In the genomic region with DNA sequence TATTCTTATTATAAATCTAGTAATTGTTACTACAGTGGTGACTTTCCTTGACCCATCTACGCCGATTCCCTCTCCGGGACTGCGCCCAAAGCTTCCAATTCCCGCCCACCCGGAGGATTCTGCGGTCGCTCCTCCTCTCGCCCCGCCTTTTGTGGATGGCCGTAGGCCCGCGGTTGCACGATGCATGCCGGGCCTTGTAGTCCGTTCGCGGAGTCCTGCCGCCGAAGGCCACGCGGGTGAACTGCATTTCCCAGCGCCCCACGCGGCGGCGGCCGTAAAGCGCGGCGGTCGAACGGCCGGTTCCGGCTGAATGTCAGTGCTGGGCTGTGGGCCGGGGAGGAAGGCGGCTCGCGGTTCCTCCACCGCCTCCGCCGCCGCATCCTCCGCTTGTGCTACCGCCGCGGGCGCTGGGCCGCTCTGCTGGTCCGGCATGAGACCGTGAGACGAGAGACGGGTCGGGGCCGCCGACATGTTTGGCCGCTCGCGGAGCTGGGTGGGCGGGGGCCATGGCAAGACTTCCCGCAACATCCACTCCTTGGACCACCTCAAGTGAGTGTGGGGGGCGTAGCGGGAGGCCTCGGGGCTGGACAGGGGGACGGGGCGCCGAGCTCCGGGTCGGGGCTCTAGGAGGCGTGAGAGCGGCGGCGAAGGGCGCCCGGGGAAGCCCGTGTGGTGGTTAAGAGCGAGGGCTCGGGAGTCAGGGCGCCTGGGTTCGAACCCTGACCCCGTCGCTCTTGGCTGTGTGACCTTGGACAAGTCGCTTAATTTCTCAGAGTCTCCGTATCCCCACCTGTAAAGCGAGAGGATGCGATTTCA, we compare ENCODE assay signal across 1 cellular context.
TF ChIP-seq lines count a peak whose summit lies in the region.

A gene with protein sequence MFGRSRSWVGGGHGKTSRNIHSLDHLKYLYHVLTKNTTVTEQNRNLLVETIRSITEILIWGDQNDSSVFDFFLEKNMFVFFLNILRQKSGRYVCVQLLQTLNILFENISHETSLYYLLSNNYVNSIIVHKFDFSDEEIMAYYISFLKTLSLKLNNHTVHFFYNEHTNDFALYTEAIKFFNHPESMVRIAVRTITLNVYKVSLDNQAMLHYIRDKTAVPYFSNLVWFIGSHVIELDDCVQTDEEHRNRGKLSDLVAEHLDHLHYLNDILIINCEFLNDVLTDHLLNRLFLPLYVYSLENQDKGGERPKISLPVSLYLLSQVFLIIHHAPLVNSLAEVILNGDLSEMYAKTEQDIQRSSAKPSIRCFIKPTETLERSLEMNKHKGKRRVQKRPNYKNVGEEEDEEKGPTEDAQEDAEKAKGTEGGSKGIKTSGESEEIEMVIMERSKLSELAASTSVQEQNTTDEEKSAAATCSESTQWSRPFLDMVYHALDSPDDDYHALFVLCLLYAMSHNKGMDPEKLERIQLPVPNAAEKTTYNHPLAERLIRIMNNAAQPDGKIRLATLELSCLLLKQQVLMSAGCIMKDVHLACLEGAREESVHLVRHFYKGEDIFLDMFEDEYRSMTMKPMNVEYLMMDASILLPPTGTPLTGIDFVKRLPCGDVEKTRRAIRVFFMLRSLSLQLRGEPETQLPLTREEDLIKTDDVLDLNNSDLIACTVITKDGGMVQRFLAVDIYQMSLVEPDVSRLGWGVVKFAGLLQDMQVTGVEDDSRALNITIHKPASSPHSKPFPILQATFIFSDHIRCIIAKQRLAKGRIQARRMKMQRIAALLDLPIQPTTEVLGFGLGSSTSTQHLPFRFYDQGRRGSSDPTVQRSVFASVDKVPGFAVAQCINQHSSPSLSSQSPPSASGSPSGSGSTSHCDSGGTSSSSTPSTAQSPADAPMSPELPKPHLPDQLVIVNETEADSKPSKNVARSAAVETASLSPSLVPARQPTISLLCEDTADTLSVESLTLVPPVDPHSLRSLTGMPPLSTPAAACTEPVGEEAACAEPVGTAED (plus strand): TSS at position 316 of the 816 bp plus-strand sequence. CDS start 154 bp downstream, at position 470.

TF ChIP-seq in HepG2, 621 proteins besides CTCF, POLR2A, EP300 and RAD21 (continued from another document and continues in another):
- TF ChIP-seq, protein P1, sequence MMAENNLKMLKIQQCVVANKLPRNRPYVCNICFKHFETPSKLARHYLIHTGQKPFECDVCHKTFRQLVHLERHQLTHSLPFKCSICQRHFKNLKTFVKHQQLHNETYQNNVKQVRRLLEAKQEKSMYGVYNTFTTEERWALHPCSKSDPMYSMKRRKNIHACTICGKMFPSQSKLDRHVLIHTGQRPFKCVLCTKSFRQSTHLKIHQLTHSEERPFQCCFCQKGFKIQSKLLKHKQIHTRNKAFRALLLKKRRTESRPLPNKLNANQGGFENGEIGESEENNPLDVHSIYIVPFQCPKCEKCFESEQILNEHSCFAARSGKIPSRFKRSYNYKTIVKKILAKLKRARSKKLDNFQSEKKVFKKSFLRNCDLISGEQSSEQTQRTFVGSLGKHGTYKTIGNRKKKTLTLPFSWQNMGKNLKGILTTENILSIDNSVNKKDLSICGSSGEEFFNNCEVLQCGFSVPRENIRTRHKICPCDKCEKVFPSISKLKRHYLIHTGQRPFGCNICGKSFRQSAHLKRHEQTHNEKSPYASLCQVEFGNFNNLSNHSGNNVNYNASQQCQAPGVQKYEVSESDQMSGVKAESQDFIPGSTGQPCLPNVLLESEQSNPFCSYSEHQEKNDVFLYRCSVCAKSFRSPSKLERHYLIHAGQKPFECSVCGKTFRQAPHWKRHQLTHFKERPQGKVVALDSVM (CRISPR knock-in tag; IDR thresholded peaks at IDR 0.05), result peak; percentile 74
- TF ChIP-seq ZNF674 (CRISPR knock-in tag; IDR thresholded peaks at IDR 0.05; ENCODE audit: low read depth) (no peak), ZNF737 (CRISPR knock-in tag; IDR thresholded peaks at IDR 0.05; ENCODE audit: borderline replicate concordance) (no peak), TAF1 (CRISPR knock-in tag; IDR thresholded peaks at IDR 0.05) (peak; percentile 98), SRSF9 (IDR thresholded peaks at IDR 0.05; ENCODE audit: borderline replicate concordance, insufficient read depth, low read depth, low read length, poor library complexity, severe bottlenecking) (no peak), MAFF (IDR thresholded peaks at IDR 0.05; ENCODE audit: low read depth, low read length) (no peak), JUN (CRISPR knock-in tag; IDR thresholded peaks at IDR 0.05) (peak; percentile 81), NFKBIZ (CRISPR knock-in tag; IDR thresholded peaks at IDR 0.05) (0 out of 2 replicates have a peak, but pooled peaks have one; percentile 66), NR2F1 (CRISPR knock-in tag; IDR thresholded peaks at IDR 0.05) (no peak), PBX3 (CRISPR knock-in tag; IDR thresholded peaks at IDR 0.05; ENCODE audit: borderline replicate concordance) (no peak), ZNF547 (CRISPR knock-in tag; IDR thresholded peaks at IDR 0.05) (peak; percentile 86), ZNF740 (CRISPR knock-in tag; IDR thresholded peaks at IDR 0.05) (peak; percentile 55; the same call in 1 of the 2 replicates), RFX3 (CRISPR knock-in tag; IDR thresholded peaks at IDR 0.05) (no peak), ZNF253 (CRISPR knock-in tag; IDR thresholded peaks at IDR 0.05; ENCODE audit: borderline replicate concordance) (no peak), CCDC6 (CRISPR knock-in tag; IDR thresholded peaks at IDR 0.05) (peak; percentile 85; the same call in 1 of the 2 replicates), POLR2AphosphoS2 (IDR thresholded peaks at IDR 0.05; ENCODE audit: low read depth, low read length) (no peak), ZNF326 (CRISPR knock-in tag; IDR thresholded peaks at IDR 0.05; ENCODE audit: borderline replicate concordance) (no peak)
- TF ChIP-seq, protein P2, sequence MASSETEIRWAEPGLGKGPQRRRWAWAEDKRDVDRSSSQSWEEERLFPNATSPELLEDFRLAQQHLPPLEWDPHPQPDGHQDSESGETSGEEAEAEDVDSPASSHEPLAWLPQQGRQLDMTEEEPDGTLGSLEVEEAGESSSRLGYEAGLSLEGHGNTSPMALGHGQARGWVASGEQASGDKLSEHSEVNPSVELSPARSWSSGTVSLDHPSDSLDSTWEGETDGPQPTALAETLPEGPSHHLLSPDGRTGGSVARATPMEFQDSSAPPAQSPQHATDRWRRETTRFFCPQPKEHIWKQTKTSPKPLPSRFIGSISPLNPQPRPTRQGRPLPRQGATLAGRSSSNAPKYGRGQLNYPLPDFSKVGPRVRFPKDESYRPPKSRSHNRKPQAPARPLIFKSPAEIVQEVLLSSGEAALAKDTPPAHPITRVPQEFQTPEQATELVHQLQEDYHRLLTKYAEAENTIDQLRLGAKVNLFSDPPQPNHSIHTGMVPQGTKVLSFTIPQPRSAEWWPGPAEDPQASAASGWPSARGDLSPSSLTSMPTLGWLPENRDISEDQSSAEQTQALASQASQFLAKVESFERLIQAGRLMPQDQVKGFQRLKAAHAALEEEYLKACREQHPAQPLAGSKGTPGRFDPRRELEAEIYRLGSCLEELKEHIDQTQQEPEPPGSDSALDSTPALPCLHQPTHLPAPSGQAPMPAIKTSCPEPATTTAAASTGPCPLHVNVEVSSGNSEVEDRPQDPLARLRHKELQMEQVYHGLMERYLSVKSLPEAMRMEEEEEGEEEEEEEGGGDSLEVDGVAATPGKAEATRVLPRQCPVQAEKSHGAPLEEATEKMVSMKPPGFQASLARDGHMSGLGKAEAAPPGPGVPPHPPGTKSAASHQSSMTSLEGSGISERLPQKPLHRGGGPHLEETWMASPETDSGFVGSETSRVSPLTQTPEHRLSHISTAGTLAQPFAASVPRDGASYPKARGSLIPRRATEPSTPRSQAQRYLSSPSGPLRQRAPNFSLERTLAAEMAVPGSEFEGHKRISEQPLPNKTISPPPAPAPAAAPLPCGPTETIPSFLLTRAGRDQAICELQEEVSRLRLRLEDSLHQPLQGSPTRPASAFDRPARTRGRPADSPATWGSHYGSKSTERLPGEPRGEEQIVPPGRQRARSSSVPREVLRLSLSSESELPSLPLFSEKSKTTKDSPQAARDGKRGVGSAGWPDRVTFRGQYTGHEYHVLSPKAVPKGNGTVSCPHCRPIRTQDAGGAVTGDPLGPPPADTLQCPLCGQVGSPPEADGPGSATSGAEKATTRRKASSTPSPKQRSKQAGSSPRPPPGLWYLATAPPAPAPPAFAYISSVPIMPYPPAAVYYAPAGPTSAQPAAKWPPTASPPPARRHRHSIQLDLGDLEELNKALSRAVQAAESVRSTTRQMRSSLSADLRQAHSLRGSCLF (CRISPR knock-in tag; IDR thresholded peaks at IDR 0.05; ENCODE audit: borderline replicate concordance), result no peak
- TF ChIP-seq, protein P3, sequence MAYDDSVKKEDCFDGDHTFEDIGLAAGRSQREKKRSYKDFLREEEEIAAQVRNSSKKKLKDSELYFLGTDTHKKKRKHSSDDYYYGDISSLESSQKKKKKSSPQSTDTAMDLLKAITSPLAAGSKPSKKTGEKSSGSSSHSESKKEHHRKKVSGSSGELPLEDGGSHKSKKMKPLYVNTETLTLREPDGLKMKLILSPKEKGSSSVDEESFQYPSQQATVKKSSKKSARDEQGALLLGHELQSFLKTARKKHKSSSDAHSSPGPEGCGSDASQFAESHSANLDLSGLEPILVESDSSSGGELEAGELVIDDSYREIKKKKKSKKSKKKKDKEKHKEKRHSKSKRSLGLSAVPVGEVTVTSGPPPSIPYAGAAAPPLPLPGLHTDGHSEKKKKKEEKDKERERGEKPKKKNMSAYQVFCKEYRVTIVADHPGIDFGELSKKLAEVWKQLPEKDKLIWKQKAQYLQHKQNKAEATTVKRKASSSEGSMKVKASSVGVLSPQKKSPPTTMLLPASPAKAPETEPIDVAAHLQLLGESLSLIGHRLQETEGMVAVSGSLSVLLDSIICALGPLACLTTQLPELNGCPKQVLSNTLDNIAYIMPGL (CRISPR knock-in tag; IDR thresholded peaks at IDR 0.05; ENCODE audit: borderline replicate concordance in 1 of 2, low read depth in 1 of 2), result peak; percentile 97 to 98; a peak in 3 of 4 replicates
- TF ChIP-seq, protein P4, sequence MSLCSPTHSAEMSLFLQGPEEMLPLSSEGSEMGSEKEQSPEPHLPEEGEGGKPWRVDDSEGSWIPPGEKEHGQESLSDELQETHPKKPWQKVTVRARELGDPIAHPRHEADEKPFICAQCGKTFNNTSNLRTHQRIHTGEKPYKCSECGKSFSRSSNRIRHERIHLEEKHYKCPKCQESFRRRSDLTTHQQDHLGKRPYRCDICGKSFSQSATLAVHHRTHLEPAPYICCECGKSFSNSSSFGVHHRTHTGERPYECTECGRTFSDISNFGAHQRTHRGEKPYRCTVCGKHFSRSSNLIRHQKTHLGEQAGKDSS (CRISPR knock-in tag; IDR thresholded peaks at IDR 0.05; ENCODE audit: borderline replicate concordance, low read depth), result peak; percentile 91
- TF ChIP-seq, protein P5, sequence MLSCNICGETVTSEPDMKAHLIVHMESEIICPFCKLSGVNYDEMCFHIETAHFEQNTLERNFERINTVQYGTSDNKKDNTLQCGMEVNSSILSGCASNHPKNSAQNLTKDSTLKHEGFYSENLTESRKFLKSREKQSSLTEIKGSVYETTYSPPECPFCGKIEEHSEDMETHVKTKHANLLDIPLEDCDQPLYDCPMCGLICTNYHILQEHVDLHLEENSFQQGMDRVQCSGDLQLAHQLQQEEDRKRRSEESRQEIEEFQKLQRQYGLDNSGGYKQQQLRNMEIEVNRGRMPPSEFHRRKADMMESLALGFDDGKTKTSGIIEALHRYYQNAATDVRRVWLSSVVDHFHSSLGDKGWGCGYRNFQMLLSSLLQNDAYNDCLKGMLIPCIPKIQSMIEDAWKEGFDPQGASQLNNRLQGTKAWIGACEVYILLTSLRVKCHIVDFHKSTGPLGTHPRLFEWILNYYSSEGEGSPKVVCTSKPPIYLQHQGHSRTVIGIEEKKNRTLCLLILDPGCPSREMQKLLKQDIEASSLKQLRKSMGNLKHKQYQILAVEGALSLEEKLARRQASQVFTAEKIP (CRISPR knock-in tag; IDR thresholded peaks at IDR 0.05; ENCODE audit: borderline replicate concordance), result no peak
- TF ChIP-seq, protein P6, sequence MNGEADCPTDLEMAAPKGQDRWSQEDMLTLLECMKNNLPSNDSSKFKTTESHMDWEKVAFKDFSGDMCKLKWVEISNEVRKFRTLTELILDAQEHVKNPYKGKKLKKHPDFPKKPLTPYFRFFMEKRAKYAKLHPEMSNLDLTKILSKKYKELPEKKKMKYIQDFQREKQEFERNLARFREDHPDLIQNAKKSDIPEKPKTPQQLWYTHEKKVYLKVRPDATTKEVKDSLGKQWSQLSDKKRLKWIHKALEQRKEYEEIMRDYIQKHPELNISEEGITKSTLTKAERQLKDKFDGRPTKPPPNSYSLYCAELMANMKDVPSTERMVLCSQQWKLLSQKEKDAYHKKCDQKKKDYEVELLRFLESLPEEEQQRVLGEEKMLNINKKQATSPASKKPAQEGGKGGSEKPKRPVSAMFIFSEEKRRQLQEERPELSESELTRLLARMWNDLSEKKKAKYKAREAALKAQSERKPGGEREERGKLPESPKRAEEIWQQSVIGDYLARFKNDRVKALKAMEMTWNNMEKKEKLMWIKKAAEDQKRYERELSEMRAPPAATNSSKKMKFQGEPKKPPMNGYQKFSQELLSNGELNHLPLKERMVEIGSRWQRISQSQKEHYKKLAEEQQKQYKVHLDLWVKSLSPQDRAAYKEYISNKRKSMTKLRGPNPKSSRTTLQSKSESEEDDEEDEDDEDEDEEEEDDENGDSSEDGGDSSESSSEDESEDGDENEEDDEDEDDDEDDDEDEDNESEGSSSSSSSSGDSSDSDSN (CRISPR knock-in tag; IDR thresholded peaks at IDR 0.05), result peak; percentile 98
- TF ChIP-seq, protein P7, sequence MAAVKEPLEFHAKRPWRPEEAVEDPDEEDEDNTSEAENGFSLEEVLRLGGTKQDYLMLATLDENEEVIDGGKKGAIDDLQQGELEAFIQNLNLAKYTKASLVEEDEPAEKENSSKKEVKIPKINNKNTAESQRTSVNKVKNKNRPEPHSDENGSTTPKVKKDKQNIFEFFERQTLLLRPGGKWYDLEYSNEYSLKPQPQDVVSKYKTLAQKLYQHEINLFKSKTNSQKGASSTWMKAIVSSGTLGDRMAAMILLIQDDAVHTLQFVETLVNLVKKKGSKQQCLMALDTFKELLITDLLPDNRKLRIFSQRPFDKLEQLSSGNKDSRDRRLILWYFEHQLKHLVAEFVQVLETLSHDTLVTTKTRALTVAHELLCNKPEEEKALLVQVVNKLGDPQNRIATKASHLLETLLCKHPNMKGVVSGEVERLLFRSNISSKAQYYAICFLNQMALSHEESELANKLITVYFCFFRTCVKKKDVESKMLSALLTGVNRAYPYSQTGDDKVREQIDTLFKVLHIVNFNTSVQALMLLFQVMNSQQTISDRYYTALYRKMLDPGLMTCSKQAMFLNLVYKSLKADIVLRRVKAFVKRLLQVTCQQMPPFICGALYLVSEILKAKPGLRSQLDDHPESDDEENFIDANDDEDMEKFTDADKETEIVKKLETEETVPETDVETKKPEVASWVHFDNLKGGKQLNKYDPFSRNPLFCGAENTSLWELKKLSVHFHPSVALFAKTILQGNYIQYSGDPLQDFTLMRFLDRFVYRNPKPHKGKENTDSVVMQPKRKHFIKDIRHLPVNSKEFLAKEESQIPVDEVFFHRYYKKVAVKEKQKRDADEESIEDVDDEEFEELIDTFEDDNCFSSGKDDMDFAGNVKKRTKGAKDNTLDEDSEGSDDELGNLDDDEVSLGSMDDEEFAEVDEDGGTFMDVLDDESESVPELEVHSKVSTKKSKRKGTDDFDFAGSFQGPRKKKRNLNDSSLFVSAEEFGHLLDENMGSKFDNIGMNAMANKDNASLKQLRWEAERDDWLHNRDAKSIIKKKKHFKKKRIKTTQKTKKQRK (IDR thresholded peaks at IDR 0.05; ENCODE audit: low read length), result no peak
